1 cellular context compared by ENCODE assay signal in the genomic region with DNA sequence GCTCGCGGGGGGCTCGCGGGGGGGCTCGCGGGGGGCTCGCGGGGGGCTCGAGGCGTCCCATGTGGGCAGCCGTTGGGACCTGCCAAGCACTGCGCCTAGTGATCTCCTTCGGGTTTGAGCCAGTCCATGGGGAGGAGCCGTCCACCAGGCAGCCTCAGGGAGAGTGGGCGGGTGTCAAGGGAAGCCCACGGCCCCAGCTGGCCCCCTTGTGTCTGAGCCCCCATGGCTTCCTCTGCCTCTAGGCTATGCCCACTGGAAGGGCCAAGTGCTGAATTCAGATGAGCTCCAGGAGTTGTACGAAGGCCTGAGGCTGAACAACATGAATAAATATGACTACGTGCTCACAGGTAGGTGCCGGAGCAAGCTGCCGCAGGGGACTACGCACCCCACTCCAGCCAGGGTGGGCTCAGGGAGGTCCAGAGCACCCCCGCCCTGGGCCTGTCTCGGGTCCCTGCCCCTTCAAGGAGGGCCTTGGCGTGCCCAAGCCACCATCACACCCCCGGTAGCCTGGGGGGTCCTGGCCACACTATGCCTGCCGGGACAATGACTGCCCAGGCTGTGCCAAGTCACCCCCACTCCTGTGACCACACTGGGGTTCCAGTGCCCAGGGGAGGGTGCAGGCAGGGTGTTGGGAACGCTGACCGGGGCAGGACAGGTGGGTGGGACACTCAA.
TF ChIP-seq lines count a peak whose summit lies in the region.

No MANE protein-coding gene starts in this region.

TF ChIP-seq in IMR-90, 13 proteins besides CTCF, POLR2A, EP300 and RAD21:
- no peak for TF ChIP-seq MXI1 (IDR thresholded peaks at IDR 0.05; ENCODE audit: borderline replicate concordance, low read depth, low read length)
- no peak for TF ChIP-seq NFE2L2 (IDR thresholded peaks at IDR 0.05; ENCODE audit: low read depth, low read length)
- TF ChIP-seq BHLHE40 (IDR thresholded peaks at IDR 0.05; ENCODE audit: low read depth, low read length) = no peak
- TF ChIP-seq CHD1 (IDR thresholded peaks at IDR 0.05; ENCODE audit: low read depth, low read length) = no peak
- TF ChIP-seq RCOR1 (IDR thresholded peaks at IDR 0.05; ENCODE audit: insufficient replicate concordance, low read length) = no peak
- no peak for TF ChIP-seq CEBPB (IDR thresholded peaks at IDR 0.05; ENCODE audit: low read depth, low read length)
- no peak for TF ChIP-seq MAZ (IDR thresholded peaks at IDR 0.05; ENCODE audit: borderline replicate concordance, low read depth, low read length)
- TF ChIP-seq FOS (IDR thresholded peaks at IDR 0.05; ENCODE audit: low read depth, low read length) = no peak
- no peak for TF ChIP-seq SMC3 (IDR thresholded peaks at IDR 0.05; ENCODE audit: low read depth, low read length)
- TF ChIP-seq, protein P1, sequence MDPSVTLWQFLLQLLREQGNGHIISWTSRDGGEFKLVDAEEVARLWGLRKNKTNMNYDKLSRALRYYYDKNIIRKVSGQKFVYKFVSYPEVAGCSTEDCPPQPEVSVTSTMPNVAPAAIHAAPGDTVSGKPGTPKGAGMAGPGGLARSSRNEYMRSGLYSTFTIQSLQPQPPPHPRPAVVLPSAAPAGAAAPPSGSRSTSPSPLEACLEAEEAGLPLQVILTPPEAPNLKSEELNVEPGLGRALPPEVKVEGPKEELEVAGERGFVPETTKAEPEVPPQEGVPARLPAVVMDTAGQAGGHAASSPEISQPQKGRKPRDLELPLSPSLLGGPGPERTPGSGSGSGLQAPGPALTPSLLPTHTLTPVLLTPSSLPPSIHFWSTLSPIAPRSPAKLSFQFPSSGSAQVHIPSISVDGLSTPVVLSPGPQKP (IDR thresholded peaks at IDR 0.05; ENCODE audit: borderline replicate concordance, low read depth, low read length) = no peak
- TF ChIP-seq MAFK (IDR thresholded peaks at IDR 0.05; ENCODE audit: low read depth, low read length) = no peak
- TF ChIP-seq, protein P2, sequence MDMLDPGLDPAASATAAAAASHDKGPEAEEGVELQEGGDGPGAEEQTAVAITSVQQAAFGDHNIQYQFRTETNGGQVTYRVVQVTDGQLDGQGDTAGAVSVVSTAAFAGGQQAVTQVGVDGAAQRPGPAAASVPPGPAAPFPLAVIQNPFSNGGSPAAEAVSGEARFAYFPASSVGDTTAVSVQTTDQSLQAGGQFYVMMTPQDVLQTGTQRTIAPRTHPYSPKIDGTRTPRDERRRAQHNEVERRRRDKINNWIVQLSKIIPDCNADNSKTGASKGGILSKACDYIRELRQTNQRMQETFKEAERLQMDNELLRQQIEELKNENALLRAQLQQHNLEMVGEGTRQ (IDR thresholded peaks at IDR 0.05; ENCODE audit: low read depth, low read length) = no peak
- TF ChIP-seq RFX5 (IDR thresholded peaks at IDR 0.05; ENCODE audit: low read depth, low read length) = no peak
